ENCODE assay signal across 8 cellular contexts in the genomic region with DNA sequence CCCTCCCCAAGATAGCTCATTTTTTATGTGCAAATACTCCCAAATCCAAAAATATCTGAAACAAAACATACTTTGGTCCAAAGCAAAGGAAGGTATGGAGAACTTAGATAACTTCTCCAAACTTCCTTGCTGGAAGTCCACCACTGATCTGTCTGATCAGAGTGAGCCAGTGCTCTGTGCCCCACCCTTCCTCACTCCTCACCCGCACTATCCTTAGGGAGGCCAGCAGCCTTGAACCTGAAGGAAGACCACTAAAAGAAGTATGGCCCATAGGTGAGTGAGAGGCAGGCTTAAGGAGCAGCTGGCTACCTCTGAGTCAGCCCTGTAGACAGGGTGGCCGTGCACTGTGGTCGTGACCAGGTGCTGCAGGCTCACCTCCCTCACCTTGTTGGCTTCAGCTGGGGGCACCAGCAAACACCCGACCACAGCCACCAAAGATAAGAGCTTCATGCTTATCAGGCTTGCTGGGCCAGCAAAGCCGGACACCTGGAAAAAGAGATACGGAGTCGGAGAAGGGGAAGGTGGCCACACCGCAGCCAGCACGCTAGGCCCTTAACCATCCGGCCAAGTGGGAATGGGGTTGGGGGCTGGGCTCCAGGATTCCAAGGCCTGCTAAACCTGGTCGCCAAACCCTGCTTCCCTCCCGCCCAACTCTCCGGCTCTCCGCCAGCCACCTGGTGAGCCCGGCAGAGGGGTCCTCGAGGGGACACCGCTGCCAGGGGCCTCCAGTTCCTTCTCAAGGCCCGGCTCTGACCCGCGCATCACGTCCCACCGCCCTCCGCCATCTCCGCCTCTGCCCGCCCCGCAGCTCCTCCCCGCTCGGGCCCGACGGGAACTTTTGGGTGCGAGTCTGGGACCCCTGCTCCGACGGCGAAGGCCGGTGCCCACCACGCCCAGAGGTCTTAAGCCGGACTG. TPM values are rescaled to one million over a fixed set of nuclear protein-coding genes. Genes with fewer than 3 reads are reported as not detected.
DNase-seq lines count a peak whose midpoint lies in the region; ATAC-seq, FAIRE-seq and TF ChIP-seq lines count a peak whose summit lies in the region.

No MANE protein-coding gene starts in this region.

- H3K36me3 ChIP-seq in ascending aorta = peaks cover 0 to 28% of the 10 kb centered on the region in 2 donors
- peaks cover 5 to 29% of the 10 kb centered on the region in 2 experiments; a peak in 4 of 5 replicates for H3K36me3 ChIP-seq in HepG2 (replicated peaks in 1 of 2; ENCODE audit: control insufficient read depth in 1 of 2, insufficient read depth in 2 of 2, low read length in 2 of 2)
- H3K36me3 ChIP-seq in thoracic aorta = peaks cover 1% of the 10 kb centered on the region

- peak; percentile 72 for ATAC-seq in GM18502 (IDR thresholded peaks at IDR 0.05; ENCODE audit: poor library complexity, unreplicated experiment)
- ATAC-seq in HG02763 (IDR thresholded peaks at IDR 0.05; ENCODE audit: unreplicated experiment) = peak; percentile 67
- peak; percentile 90 for ATAC-seq in HepG2
- peak; percentile 52 for ATAC-seq in thoracic aorta (ENCODE audit: insufficient number of reproducible peaks, low FRiP score, low read depth)

- intact Hi-C loops in ascending aorta (cut with DNase I) (loop anchor here (1.0 kb wide), 1 partner anchor 17 kb away; no protein-coding TSS in a partner anchor), HepG2 (cut with micrococcal nuclease; ENCODE audit: unreplicated experiment) (loop anchor here (1.0 kb wide), 2 partner anchors 17 to 32 kb away; no protein-coding TSS in a partner anchor)

- H2AFZ ChIP-seq in HepG2 (ENCODE audit: low read length) = no peak overlapping the region

- BruUV-seq in HepG2 (replicated peaks; lab: Mats Ljungman, UMichigan) = no TSS peak

- H3K9me3 ChIP-seq in ascending aorta (no peaks in the 10 kb centered on the region), HepG2 (ENCODE audit: low read length) (no peaks in the 10 kb centered on the region), thoracic aorta (no peaks in the 10 kb centered on the region)

- H3K27ac ChIP-seq in ascending aorta (peak overlapping the region; percentile 37 to 41), HepG2 (ENCODE audit: extremely low read length, insufficient read depth, low read length) (peak overlapping the region; percentile 42), thoracic aorta (peak overlapping the region in 1 of 2 donors; percentile 65)

- peaks cover 8 to 13% of the 10 kb centered on the region in 2 donors for H3K4me1 ChIP-seq in ascending aorta
- peaks cover 19% of the 10 kb centered on the region for H3K4me1 ChIP-seq in HepG2 (ENCODE audit: insufficient read depth, low read length)
- peaks cover 9 to 18% of the 10 kb centered on the region in 2 donors for H3K4me1 ChIP-seq in thoracic aorta (ENCODE audit: control insufficient read depth in 1 of 2, low read depth in 2 of 2)

- peaks cover 10% of the 10 kb centered on the region for H3K79me2 ChIP-seq in HepG2 (ENCODE audit: insufficient read depth, low read length)

- H3K9ac ChIP-seq in HepG2 (ENCODE audit: insufficient read depth, low read depth, low read length) = peak overlapping the region; percentile 67

- POLR2A ChIA-PET in HepG2 (lab: Yijun Ruan, JAX) = interaction anchor here (0.9 to 3.9 kb wide), 6 partner anchors 9 to 247 kb away, joined by 3 to 30 read pairs (median 5); no protein-coding TSS in a partner anchor

- H3K4me3 ChIP-seq in AG10803 (ENCODE audit: low read length) (peak overlapping the region; percentile 83), ascending aorta (peak overlapping the region; percentile 75 to 91), HepG2 (replicated peaks in 1 of 3; ENCODE audit: insufficient read depth in 1 of 3, low read depth in 2 of 3, low read length in 3 of 3) (peak overlapping the region; percentile 77 to 95 (median 85)), thoracic aorta (peak overlapping the region; percentile 86)

- no peak for TF ChIP-seq POLR2A in HepG2 (IDR thresholded peaks at IDR 0.05; ENCODE audit: insufficient read depth in 1 of 2, low read depth in 2 of 2, low read length in 2 of 2)

- FAIRE-seq in HepG2 (lab: Jason Lieb, UNC) = no peak

- WGBS in HepG2 (ENCODE audit: low lambda C conversion rate) = 57% methylated on average over 1 of the region's 37 CpGs

- no peak for TF ChIP-seq RAD21 in HepG2 (CRISPR knock-in tag; IDR thresholded peaks at IDR 0.05)

- no peak for TF ChIP-seq CTCF in AG10803 (conservative IDR thresholded peaks at IDR 0.05; ENCODE audit: low read length)
- TF ChIP-seq CTCF in ascending aorta (IDR thresholded peaks at IDR 0.05) = no peak
- no peak for TF ChIP-seq CTCF in HepG2 (CRISPR knock-in tag; IDR thresholded peaks at IDR 0.05)
- TF ChIP-seq CTCF in thoracic aorta (IDR thresholded peaks at IDR 0.05) = no peak

- no peaks in the 10 kb centered on the region for H3K27me3 ChIP-seq in ascending aorta
- H3K27me3 ChIP-seq in HepG2 (ENCODE audit: control insufficient read depth in 1 of 2, insufficient read depth in 2 of 2, low read length in 2 of 2) = no peaks in the 10 kb centered on the region; a peak in 1 of 5 replicates
- H3K27me3 ChIP-seq in thoracic aorta (replicated peaks; ENCODE audit: insufficient read depth) = no peaks in the 10 kb centered on the region

- CTCF ChIA-PET in HepG2 (lab: Yijun Ruan, JAX; ENCODE audit: low intra/inter-chr PET ratio, low total read pairs) = no interaction called here

- in situ Hi-C loops in HepG2 (cut with HindIII; ENCODE audit: extremely low pct_ligation_motif_present, low pct_unique_long_range_greater_than_20kb) = no loop called here

- no peaks in the 10 kb centered on the region for H4K20me1 ChIP-seq in HepG2 (ENCODE audit: insufficient read depth, low read length)

- TF ChIP-seq EP300 in HepG2 (IDR thresholded peaks at IDR 0.05; ENCODE audit: low read depth in 2 of 2, low read length in 2 of 2) (no peak), HepG2 (CRISPR knock-in tag; IDR thresholded peaks at IDR 0.05; ENCODE audit: borderline replicate concordance) (no peak)

- peak overlapping the region; percentile 94 for H3K4me2 ChIP-seq in HepG2 (ENCODE audit: low read depth, low read length)

- DNase-seq in AG10803 (ENCODE audit: low read depth) = no peak
- peak; percentile 54 for DNase-seq in NCI-H128 (lab: John Stamatoyannopoulos, UW; ENCODE audit: unreplicated experiment)
- no peak for DNase-seq in ascending aorta (ENCODE audit: low spot score in 2 of 2)
- no peak for DNase-seq in HepG2 (ENCODE audit: low spot score)
- DNase-seq in thoracic aorta (ENCODE audit: low spot score) = no peak
- DNase-seq in hepatic stellate cell (ENCODE audit: low spot score) = no peak

RNA-seq across cellular contexts. Expression of a gene that starts 0.5 kb away (rescaled TPM):
- total RNA-seq in ascending aorta (45.8 TPM), HepG2 (2016; rRNA removed; fragmentation: Illumina TruSeq; extraction: Trizol) (33.6 and 60.9 TPM in 2 replicates), thoracic aorta (10 to 100 TPM; 30.0 to 58.2 TPM)
- total RNA-seq in HepG2 (2016; cell fraction: cytosol; rRNA removed; fragmentation: Illumina TruSeq; extraction: Trizol; ENCODE audit: low read depth) = 19.4 and 19.6 TPM in 2 replicates
- total RNA-seq in HepG2 (2016; cell fraction: insoluble cytoplasmic fraction; rRNA removed; fragmentation: Illumina TruSeq; extraction: Trizol) = 34.2 and 64.9 TPM in 2 replicates
- 35.3 and 35.6 TPM in 2 replicates for total RNA-seq in HepG2 (2016; cell fraction: membrane; rRNA removed; fragmentation: Illumina TruSeq; extraction: Trizol)
- 46.5 and 53.8 TPM in 2 replicates for total RNA-seq in HepG2 (2016; cell fraction: nucleus; rRNA removed; fragmentation: Illumina TruSeq; extraction: Trizol)
- polyA plus RNA-seq in HepG2 (2011; rRNA removed) = 102 and 137 TPM in 2 replicates
- 89.3 and 100 TPM in 2 replicates for polyA plus RNA-seq in HepG2 (2011; cell fraction: cytosol; rRNA removed)
- 118 and 132 TPM in 2 replicates for polyA plus RNA-seq in HepG2 (2011; cell fraction: nucleus; rRNA removed)
- 50.9 and 56.1 TPM in 2 replicates for polyA plus RNA-seq in HepG2 (2012)
- polyA plus RNA-seq in HepG2 (2016; cell fraction: cytosol; fragmentation: Illumina TruSeq; extraction: Trizol; ENCODE audit: low read depth) = 20.3 and 20.6 TPM in 2 replicates
- 32.1 and 32.2 TPM in 2 replicates for polyA plus RNA-seq in HepG2 (2016; cell fraction: insoluble cytoplasmic fraction; fragmentation: Illumina TruSeq; extraction: Trizol; ENCODE audit: low read depth)
- 27.0 and 30.2 TPM in 2 replicates for polyA plus RNA-seq in HepG2 (2016; cell fraction: membrane; fragmentation: Illumina TruSeq; extraction: Trizol; ENCODE audit: low read depth)
- polyA plus RNA-seq in HepG2 (2016; cell fraction: nucleus; fragmentation: Illumina TruSeq; extraction: Trizol; ENCODE audit: insufficient read depth, low read depth) = 79.2 and 83.5 TPM in 2 replicates
- 239 and 286 TPM in 2 replicates for polyA minus RNA-seq in HepG2 (2011; rRNA and poly(A)+ RNA removed; ENCODE audit: low replicate concordance)
- 16.9 and 23.5 TPM in 2 replicates for polyA minus RNA-seq in HepG2 (2011; cell fraction: cytosol; rRNA and poly(A)+ RNA removed)
- polyA minus RNA-seq in HepG2 (2011; cell fraction: nucleus; rRNA and poly(A)+ RNA removed) = 14.8 and 15.3 TPM in 2 replicates

RNA-seq across cellular contexts. Expression of a gene that starts 26.7 kb away (rescaled TPM):
- total RNA-seq in ascending aorta (not detected), HepG2 (2016; rRNA removed; fragmentation: Illumina TruSeq; extraction: Trizol) (not detected in 2 replicates), thoracic aorta (not detected)
- not detected in 2 replicates for total RNA-seq in HepG2 (2016; cell fraction: cytosol; rRNA removed; fragmentation: Illumina TruSeq; extraction: Trizol; ENCODE audit: low read depth)
- not detected in 2 replicates for total RNA-seq in HepG2 (2016; cell fraction: insoluble cytoplasmic fraction; rRNA removed; fragmentation: Illumina TruSeq; extraction: Trizol)
- not detected in 2 replicates for total RNA-seq in HepG2 (2016; cell fraction: membrane; rRNA removed; fragmentation: Illumina TruSeq; extraction: Trizol)
- not detected in 2 replicates for total RNA-seq in HepG2 (2016; cell fraction: nucleus; rRNA removed; fragmentation: Illumina TruSeq; extraction: Trizol)
- not detected in 2 replicates for polyA plus RNA-seq in HepG2 (2011; rRNA removed)
- polyA plus RNA-seq in HepG2 (2011; cell fraction: cytosol; rRNA removed) = not detected in 2 replicates
- 0.08 and 0.09 TPM in 2 replicates for polyA plus RNA-seq in HepG2 (2011; cell fraction: nucleus; rRNA removed)
- not detected in 2 replicates for polyA plus RNA-seq in HepG2 (2012)
- polyA plus RNA-seq in HepG2 (2016; cell fraction: cytosol; fragmentation: Illumina TruSeq; extraction: Trizol; ENCODE audit: low read depth) = not detected in 2 replicates
- not detected in 2 replicates for polyA plus RNA-seq in HepG2 (2016; cell fraction: insoluble cytoplasmic fraction; fragmentation: Illumina TruSeq; extraction: Trizol; ENCODE audit: low read depth)
- not detected in 2 replicates for polyA plus RNA-seq in HepG2 (2016; cell fraction: membrane; fragmentation: Illumina TruSeq; extraction: Trizol; ENCODE audit: low read depth)
- polyA plus RNA-seq in HepG2 (2016; cell fraction: nucleus; fragmentation: Illumina TruSeq; extraction: Trizol; ENCODE audit: insufficient read depth, low read depth) = not detected in 2 replicates
- not detected in 2 replicates for polyA minus RNA-seq in HepG2 (2011; rRNA and poly(A)+ RNA removed; ENCODE audit: low replicate concordance)
- not detected in 2 replicates for polyA minus RNA-seq in HepG2 (2011; cell fraction: cytosol; rRNA and poly(A)+ RNA removed)
- not detected in 2 replicates for polyA minus RNA-seq in HepG2 (2011; cell fraction: nucleus; rRNA and poly(A)+ RNA removed)

RNA-seq across cellular contexts. Expression of a gene that starts 36.9 kb away (rescaled TPM):
- total RNA-seq in ascending aorta (not detected), HepG2 (2016; rRNA removed; fragmentation: Illumina TruSeq; extraction: Trizol) (0.04 TPM in 1 of 2 replicates, not detected in the other), thoracic aorta (not detected)
- total RNA-seq in HepG2 (2016; cell fraction: cytosol; rRNA removed; fragmentation: Illumina TruSeq; extraction: Trizol; ENCODE audit: low read depth) = not detected in 2 replicates
- 0.03 TPM in 1 of 2 replicates, not detected in the other for total RNA-seq in HepG2 (2016; cell fraction: insoluble cytoplasmic fraction; rRNA removed; fragmentation: Illumina TruSeq; extraction: Trizol)
- not detected in 2 replicates for total RNA-seq in HepG2 (2016; cell fraction: membrane; rRNA removed; fragmentation: Illumina TruSeq; extraction: Trizol)
- 0.09 and 0.22 TPM in 2 replicates for total RNA-seq in HepG2 (2016; cell fraction: nucleus; rRNA removed; fragmentation: Illumina TruSeq; extraction: Trizol)
- 0.05 and 0.22 TPM in 2 replicates for polyA plus RNA-seq in HepG2 (2011; rRNA removed)
- 0.01 TPM in 2 replicates for polyA plus RNA-seq in HepG2 (2011; cell fraction: cytosol; rRNA removed)
- polyA plus RNA-seq in HepG2 (2011; cell fraction: nucleus; rRNA removed) = 1.1 and 1.3 TPM in 2 replicates
- polyA plus RNA-seq in HepG2 (2012) = 0.05 and 0.20 TPM in 2 replicates
- not detected in 2 replicates for polyA plus RNA-seq in HepG2 (2016; cell fraction: cytosol; fragmentation: Illumina TruSeq; extraction: Trizol; ENCODE audit: low read depth)
- 0.05 TPM in 1 of 2 replicates, not detected in the other for polyA plus RNA-seq in HepG2 (2016; cell fraction: insoluble cytoplasmic fraction; fragmentation: Illumina TruSeq; extraction: Trizol; ENCODE audit: low read depth)
- polyA plus RNA-seq in HepG2 (2016; cell fraction: membrane; fragmentation: Illumina TruSeq; extraction: Trizol; ENCODE audit: low read depth) = not detected in 2 replicates
- polyA plus RNA-seq in HepG2 (2016; cell fraction: nucleus; fragmentation: Illumina TruSeq; extraction: Trizol; ENCODE audit: insufficient read depth, low read depth) = 1.1 and 1.3 TPM in 2 replicates
- polyA minus RNA-seq in HepG2 (2011; rRNA and poly(A)+ RNA removed; ENCODE audit: low replicate concordance) = not detected in 2 replicates
- 0.09 TPM in 1 of 2 replicates, not detected in the other for polyA minus RNA-seq in HepG2 (2011; cell fraction: cytosol; rRNA and poly(A)+ RNA removed)
- polyA minus RNA-seq in HepG2 (2011; cell fraction: nucleus; rRNA and poly(A)+ RNA removed) = 0.12 and 0.13 TPM in 2 replicates

RNA-seq across cellular contexts. Expression of a gene that starts 41.5 kb away (rescaled TPM):
- not detected for total RNA-seq in ascending aorta
- total RNA-seq in HepG2 (2016; rRNA removed; fragmentation: Illumina TruSeq; extraction: Trizol) = not detected in 2 replicates
- not detected in 2 replicates for total RNA-seq in HepG2 (2016; cell fraction: cytosol; rRNA removed; fragmentation: Illumina TruSeq; extraction: Trizol; ENCODE audit: low read depth)
- total RNA-seq in HepG2 (2016; cell fraction: insoluble cytoplasmic fraction; rRNA removed; fragmentation: Illumina TruSeq; extraction: Trizol) = not detected in 2 replicates
- not detected in 2 replicates for total RNA-seq in HepG2 (2016; cell fraction: membrane; rRNA removed; fragmentation: Illumina TruSeq; extraction: Trizol)
- not detected in 2 replicates for total RNA-seq in HepG2 (2016; cell fraction: nucleus; rRNA removed; fragmentation: Illumina TruSeq; extraction: Trizol)
- not detected in 2 replicates for polyA plus RNA-seq in HepG2 (2011; rRNA removed)
- polyA plus RNA-seq in HepG2 (2011; cell fraction: cytosol; rRNA removed) = not detected in 2 replicates
- polyA plus RNA-seq in HepG2 (2011; cell fraction: nucleus; rRNA removed) = not detected in 2 replicates
- not detected in 2 replicates for polyA plus RNA-seq in HepG2 (2012)
- not detected in 2 replicates for polyA plus RNA-seq in HepG2 (2016; cell fraction: cytosol; fragmentation: Illumina TruSeq; extraction: Trizol; ENCODE audit: low read depth)
- not detected in 2 replicates for polyA plus RNA-seq in HepG2 (2016; cell fraction: insoluble cytoplasmic fraction; fragmentation: Illumina TruSeq; extraction: Trizol; ENCODE audit: low read depth)
- not detected in 2 replicates for polyA plus RNA-seq in HepG2 (2016; cell fraction: membrane; fragmentation: Illumina TruSeq; extraction: Trizol; ENCODE audit: low read depth)
- polyA plus RNA-seq in HepG2 (2016; cell fraction: nucleus; fragmentation: Illumina TruSeq; extraction: Trizol; ENCODE audit: insufficient read depth, low read depth) = not detected in 2 replicates
- polyA minus RNA-seq in HepG2 (2011; rRNA and poly(A)+ RNA removed; ENCODE audit: low replicate concordance) = 0.02 TPM in 1 of 2 replicates, not detected in the other
- not detected in 2 replicates for polyA minus RNA-seq in HepG2 (2011; cell fraction: cytosol; rRNA and poly(A)+ RNA removed)
- not detected in 2 replicates for polyA minus RNA-seq in HepG2 (2011; cell fraction: nucleus; rRNA and poly(A)+ RNA removed)
- not detected for total RNA-seq in thoracic aorta
